ENCODE assay signal across 1 cellular context in the genomic region with DNA sequence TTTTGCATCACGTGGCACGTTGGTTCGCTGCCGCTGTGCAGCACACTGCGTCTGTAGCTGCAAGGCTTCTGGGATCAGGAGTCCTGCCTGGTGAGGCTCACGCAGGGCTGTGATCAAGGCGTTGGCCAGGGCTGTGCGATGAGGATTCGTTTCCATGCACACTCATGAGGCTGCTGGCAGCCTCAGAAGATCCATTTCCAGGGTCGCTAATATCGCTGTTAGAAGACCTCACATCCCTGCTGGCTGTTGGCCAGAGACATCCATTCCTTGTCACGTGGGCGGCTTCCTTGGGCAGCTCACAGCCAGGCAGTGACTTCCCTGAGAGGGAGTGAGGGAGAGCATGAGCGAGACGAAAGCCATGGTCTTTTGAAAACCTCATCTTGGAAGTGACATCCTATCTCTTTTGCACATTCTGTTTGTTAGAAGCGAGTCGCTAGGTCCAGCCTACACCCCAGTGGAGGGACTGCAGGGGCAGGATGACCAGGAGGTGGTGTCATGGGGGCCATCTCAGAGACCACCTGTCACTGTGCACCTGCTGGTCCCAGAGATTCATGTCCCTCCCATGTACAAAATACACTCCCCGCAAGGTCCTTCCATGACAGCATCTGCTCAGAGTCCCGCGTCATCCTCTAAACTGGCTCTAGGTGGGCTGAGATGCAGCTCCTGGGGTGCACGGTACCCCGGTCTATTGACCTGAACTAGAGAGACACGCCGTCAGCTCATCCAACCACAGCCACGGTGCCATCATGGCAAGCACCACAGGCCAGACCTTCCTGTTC.
TF ChIP-seq lines count a peak whose summit lies in the region.

No MANE protein-coding gene starts in this region.

TF ChIP-seq in WTC11, 78 proteins besides CTCF, POLR2A, EP300 and RAD21 (continued from another document):
- TF ChIP-seq, protein P1, sequence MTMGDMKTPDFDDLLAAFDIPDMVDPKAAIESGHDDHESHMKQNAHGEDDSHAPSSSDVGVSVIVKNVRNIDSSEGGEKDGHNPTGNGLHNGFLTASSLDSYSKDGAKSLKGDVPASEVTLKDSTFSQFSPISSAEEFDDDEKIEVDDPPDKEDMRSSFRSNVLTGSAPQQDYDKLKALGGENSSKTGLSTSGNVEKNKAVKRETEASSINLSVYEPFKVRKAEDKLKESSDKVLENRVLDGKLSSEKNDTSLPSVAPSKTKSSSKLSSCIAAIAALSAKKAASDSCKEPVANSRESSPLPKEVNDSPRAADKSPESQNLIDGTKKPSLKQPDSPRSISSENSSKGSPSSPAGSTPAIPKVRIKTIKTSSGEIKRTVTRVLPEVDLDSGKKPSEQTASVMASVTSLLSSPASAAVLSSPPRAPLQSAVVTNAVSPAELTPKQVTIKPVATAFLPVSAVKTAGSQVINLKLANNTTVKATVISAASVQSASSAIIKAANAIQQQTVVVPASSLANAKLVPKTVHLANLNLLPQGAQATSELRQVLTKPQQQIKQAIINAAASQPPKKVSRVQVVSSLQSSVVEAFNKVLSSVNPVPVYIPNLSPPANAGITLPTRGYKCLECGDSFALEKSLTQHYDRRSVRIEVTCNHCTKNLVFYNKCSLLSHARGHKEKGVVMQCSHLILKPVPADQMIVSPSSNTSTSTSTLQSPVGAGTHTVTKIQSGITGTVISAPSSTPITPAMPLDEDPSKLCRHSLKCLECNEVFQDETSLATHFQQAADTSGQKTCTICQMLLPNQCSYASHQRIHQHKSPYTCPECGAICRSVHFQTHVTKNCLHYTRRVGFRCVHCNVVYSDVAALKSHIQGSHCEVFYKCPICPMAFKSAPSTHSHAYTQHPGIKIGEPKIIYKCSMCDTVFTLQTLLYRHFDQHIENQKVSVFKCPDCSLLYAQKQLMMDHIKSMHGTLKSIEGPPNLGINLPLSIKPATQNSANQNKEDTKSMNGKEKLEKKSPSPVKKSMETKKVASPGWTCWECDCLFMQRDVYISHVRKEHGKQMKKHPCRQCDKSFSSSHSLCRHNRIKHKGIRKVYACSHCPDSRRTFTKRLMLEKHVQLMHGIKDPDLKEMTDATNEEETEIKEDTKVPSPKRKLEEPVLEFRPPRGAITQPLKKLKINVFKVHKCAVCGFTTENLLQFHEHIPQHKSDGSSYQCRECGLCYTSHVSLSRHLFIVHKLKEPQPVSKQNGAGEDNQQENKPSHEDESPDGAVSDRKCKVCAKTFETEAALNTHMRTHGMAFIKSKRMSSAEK (CRISPR knock-in tag; IDR thresholded peaks at IDR 0.05; ENCODE audit: borderline replicate concordance): no peak
